In genomic region chr3:182327196-182327681, GRCh38 we compare ENCODE assay signal across 18 cellular contexts.
DNase-seq lines count a peak whose midpoint lies in the region; TF ChIP-seq lines count a peak whose summit lies in the region.
"Had no signal": no experiment of that assay in that cellular context is flagged by ENCODE, and none has a peak within 500 bp of the region (broad histone marks: within the 10 kb centered on the region; RNA-seq: fewer than 3 reads in every experiment).

No MANE protein-coding gene starts in this region.

- H3K4me3 ChIP-seq in mammary epithelial cell (replicated peaks in 1 of 3; ENCODE audit: insufficient read depth in 1 of 3, low read depth in 2 of 3, low read length in 3 of 3) (no peak overlapping the region), astrocyte of the spinal cord (ENCODE audit: low read depth, low read length) (no peak overlapping the region)
- H3K4me3 ChIP-seq: HAP-1 had no signal

- H2AFZ ChIP-seq in mammary epithelial cell (ENCODE audit: low read depth, low read length): peak overlapping the region; percentile 13

- POLR2A ChIA-PET in MCF 10A (lab: Yijun Ruan, JAX): no interaction called here

- H3K79me2 ChIP-seq in mammary epithelial cell (ENCODE audit: insufficient read depth, low read length): no peaks in the 10 kb centered on the region

- H3K36me3 Mint-ChIP-seq in MCF 10A (ENCODE audit: insufficient read depth, unreplicated experiment) (no peaks in the 10 kb centered on the region), glutamatergic neuron (ENCODE audit: unreplicated experiment) (no peaks in the 10 kb centered on the region)
- H3K36me3 Mint-ChIP-seq: CD8-positive, alpha-beta memory T cell; naive B cell had no signal

- no peaks in the 10 kb centered on the region for H3K36me3 ChIP-seq in mammary epithelial cell (ENCODE audit: insufficient read depth, low read length)
- H3K36me3 ChIP-seq: HAP-1, WERI-Rb-1 had no signal

- H3K27me3 ChIP-seq in mammary epithelial cell (ENCODE audit: insufficient read depth, low read length): no peaks in the 10 kb centered on the region

- H3K9me3 Mint-ChIP-seq in MCF 10A (ENCODE audit: unreplicated experiment) (no peaks in the 10 kb centered on the region), glutamatergic neuron (ENCODE audit: unreplicated experiment) (no peaks in the 10 kb centered on the region)

- DNase-seq in mammary epithelial cell: peak; percentile 17
- no peak for DNase-seq in MCF 10A (ENCODE audit: unreplicated experiment)
- peak; percentile 79 for DNase-seq in astrocyte of the spinal cord (ENCODE audit: low read depth, low spot score)
- DNase-seq in left kidney (ENCODE audit: low read depth, low spot score): peak; percentile 76
- no peak for DNase-seq in NCI-H526 (lab: John Stamatoyannopoulos, UW)
- no peak for DNase-seq in NCI-H2081 treated with DMSO at 0.1 percent for 48 hours (lab: John Stamatoyannopoulos, UW)
- no peak for DNase-seq in glutamatergic neuron
- DNase-seq in OCI-M2 (lab: John Stamatoyannopoulos, UW; ENCODE audit: unreplicated experiment): no peak
- DNase-seq: 8988T; activated naive CD4-positive, alpha-beta T cell treated with Interleukin-2 at 50 U/mL for 16 hours; CD8-positive, alpha-beta memory T cell; central memory CD4-positive, alpha-beta T cell; left cardiac atrium; naive B cell; NCI-H2081; stimulated activated naive CD8-positive, alpha-beta T cell treated with anti-CD3 and anti-CD28 coated beads, Interleukin-15, Interleukin-2, amounts not matched to agents 100 U/mL and 50 U/mL, for 24 hours; WERI-Rb-1 had no signal

- dilution Hi-C loops in mammary epithelial cell (cut with HindIII; ENCODE audit: low sequenced_read_pairs): no loop called here

- no peaks in the 10 kb centered on the region for H4K20me1 ChIP-seq in mammary epithelial cell (ENCODE audit: insufficient read depth, low read length)

- WGBS in mammary epithelial cell (ENCODE audit: low coverage, missing lambda C conversion rate): 77% methylated on average over 4 of the region's 10 CpGs

- H3K27me3 Mint-ChIP-seq in MCF 10A (ENCODE audit: insufficient read depth, unreplicated experiment) (no peaks in the 10 kb centered on the region), glutamatergic neuron (ENCODE audit: unreplicated experiment) (no peaks in the 10 kb centered on the region)
- H3K27me3 Mint-ChIP-seq: CD8-positive, alpha-beta memory T cell; naive B cell had no signal

- H3K4me1 Mint-ChIP-seq in MCF 10A (ENCODE audit: insufficient read depth, unreplicated experiment): peaks cover 15% of the 10 kb centered on the region
- no peaks in the 10 kb centered on the region for H3K4me1 Mint-ChIP-seq in glutamatergic neuron (ENCODE audit: low read depth, unreplicated experiment)
- H3K4me1 Mint-ChIP-seq: CD8-positive, alpha-beta memory T cell; naive B cell had no signal

- intact Hi-C loops in mammary epithelial cell (cut with micrococcal nuclease): loop anchor here (5.0 kb wide), 1 partner anchor 290 kb away; no protein-coding TSS in a partner anchor
- intact Hi-C loops in MCF 10A (cut with micrococcal nuclease): no loop called here

- TF ChIP-seq CTCF in mammary epithelial cell (conservative IDR thresholded peaks at IDR 0.05 in 1 of 2, IDR thresholded peaks at IDR 0.05 in 1 of 2; ENCODE audit: extremely low read depth in 1 of 2, insufficient read depth in 1 of 2, low read depth in 1 of 2, low read length in 2 of 2): no peak
- no peak for TF ChIP-seq CTCF in MCF 10A (IDR thresholded peaks at IDR 0.05; ENCODE audit: unreplicated experiment)
- TF ChIP-seq CTCF in astrocyte of the spinal cord (IDR thresholded peaks at IDR 0.05; ENCODE audit: low read depth, low read length): no peak
- TF ChIP-seq CTCF in glutamatergic neuron (IDR thresholded peaks at IDR 0.05; ENCODE audit: partially characterized antibody, unreplicated experiment): no peak

- no peak overlapping the region for H3K9ac ChIP-seq in mammary epithelial cell (ENCODE audit: insufficient read depth, low read length)

- no peaks in the 10 kb centered on the region for H3K9me3 ChIP-seq in mammary epithelial cell (replicated peaks; ENCODE audit: insufficient read depth, low read length)
- H3K9me3 ChIP-seq: HAP-1 had no signal

- no peak overlapping the region for H3K4me3 Mint-ChIP-seq in MCF 10A (ENCODE audit: unreplicated experiment)
- H3K4me3 Mint-ChIP-seq in glutamatergic neuron (ENCODE audit: unreplicated experiment): no peak overlapping the region
- H3K4me3 Mint-ChIP-seq: CD8-positive, alpha-beta memory T cell; naive B cell had no signal

- BruUV-seq in mammary epithelial cell (replicated peaks; lab: Mats Ljungman, UMichigan) (no TSS peak), MCF 10A (replicated peaks; lab: Mats Ljungman, UMichigan) (no TSS peak)

- CTCF ChIA-PET in mammary epithelial cell (lab: Charles Lee; ENCODE audit: low non-redundant PET) (no interaction called here), MCF 10A (lab: Yijun Ruan, JAX) (interaction anchor here (0.7 kb wide), 2 partner anchors 23 to 319 kb away, joined by 3 read pairs; no protein-coding TSS in a partner anchor)

- H3K4me2 ChIP-seq in mammary epithelial cell (ENCODE audit: insufficient read depth, low read depth, low read length): no peak overlapping the region

- H3K27ac Mint-ChIP-seq in MCF 10A (ENCODE audit: low read depth, unreplicated experiment) (no peak overlapping the region), glutamatergic neuron (ENCODE audit: unreplicated experiment) (no peak overlapping the region)
- H3K27ac Mint-ChIP-seq: CD8-positive, alpha-beta memory T cell; naive B cell had no signal

- in situ Hi-C loops in mammary epithelial cell (cut with MboI; ENCODE audit: low sequenced_read_pairs in 2 of 2): no loop called here
- in situ Hi-C loops in astrocyte of the spinal cord (cut with HindIII; ENCODE audit: low sequenced_read_pairs): no loop called here

- H3K4me1 ChIP-seq in mammary epithelial cell (ENCODE audit: insufficient read depth, low read length): peaks cover 8% of the 10 kb centered on the region
- H3K4me1 ChIP-seq: HAP-1 had no signal

- H3K27ac ChIP-seq in mammary epithelial cell (ENCODE audit: insufficient read depth, low read depth, low read length): no peak overlapping the region
- H3K27ac ChIP-seq: WERI-Rb-1 had no signal

Comparison
In these comparisons a context has a peak if more than half of its experiments do, and no peak if none do; other contexts are left out.
1. DNase-seq: peak in mammary epithelial cell (single experiment), astrocyte of the spinal cord (single experiment) and left kidney (single experiment); none in MCF 10A (single experiment), NCI-H526 (0 of 2), NCI-H2081 treated with DMSO at 0.1 percent for 48 hours (single experiment), glutamatergic neuron (single experiment) and OCI-M2 (single experiment).